In the genomic region with DNA sequence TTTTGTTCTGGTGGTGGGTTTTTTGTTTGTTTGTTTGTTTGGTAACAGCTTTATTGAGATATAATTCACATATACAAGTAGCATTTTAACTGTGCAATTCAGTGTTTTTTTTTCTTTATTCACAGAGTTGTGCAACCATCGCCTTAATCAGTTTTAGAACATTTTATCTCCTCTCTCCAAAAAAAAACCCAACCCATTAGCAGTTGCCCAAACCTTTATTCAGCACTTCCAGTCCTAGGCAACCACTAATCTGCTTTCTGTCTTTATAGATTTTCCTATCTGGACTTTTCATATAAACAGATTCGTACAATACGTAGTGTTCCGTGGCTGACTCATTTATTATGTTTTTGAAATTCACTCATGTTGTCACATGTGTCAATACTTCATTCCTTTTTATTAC, we compare ENCODE assay signal across 24 cellular contexts.
"Had no signal": no experiment of that assay in that cellular context is flagged by ENCODE, and none has a peak within 500 bp of the region (broad histone marks: within the 10 kb centered on the region; RNA-seq: fewer than 3 reads in every experiment).

No MANE protein-coding gene starts in this region.

- H3K4me3 Mint-ChIP-seq: activated CD4-positive, alpha-beta memory T cell treated with anti-CD3 and anti-CD28 coated beads, Interleukin-2, amount 10 ng/mL, durations not matched to agents 7 days and 5 days; activated CD8-positive, alpha-beta memory T cell treated with anti-CD3 and anti-CD28 coated beads, Interleukin-2, amount 10 ng/mL, durations not matched to agents 7 days and 5 days; activated naive CD4-positive, alpha-beta T cell treated with anti-CD3 and anti-CD28 coated beads, Interleukin-2, amount 50 U/mL, for 24 hours; activated T-helper 1 cell treated with anti-CD3 and anti-CD28 coated beads, Interleukin-12 subunit alpha, Interleukin-12 subunit beta, Interleukin-2, Interleukin-4 antibody, amounts not matched to agents 30 ng/mL and 10 ng/mL and 1 ng/mL, durations not matched to agents 14 hours and 24 hours and 36 hours; central memory CD8-positive, alpha-beta T cell; memory B cell; nephron had no signal

- H3K27me3 Mint-ChIP-seq: activated CD4-positive, alpha-beta memory T cell treated with anti-CD3 and anti-CD28 coated beads, Interleukin-2, amount 10 ng/mL, durations not matched to agents 7 days and 5 days; activated CD8-positive, alpha-beta memory T cell treated with anti-CD3 and anti-CD28 coated beads, Interleukin-2, amount 10 ng/mL, durations not matched to agents 7 days and 5 days; activated naive CD4-positive, alpha-beta T cell treated with anti-CD3 and anti-CD28 coated beads, Interleukin-2, amount 50 U/mL, for 24 hours; central memory CD8-positive, alpha-beta T cell; memory B cell had no signal

- H3K27me3 ChIP-seq: ascending aorta, esophagus muscularis mucosa, foreskin keratinocyte, neutrophil, SJSA1, tibial artery had no signal

- H3K4me1 ChIP-seq: ascending aorta, esophagus muscularis mucosa, foreskin keratinocyte, SJSA1, tibial artery had no signal

- DNase-seq: activated CD4-positive, alpha-beta memory T cell treated with anti-CD3 and anti-CD28 coated beads, Interleukin-2, amount 10 ng/mL, durations not matched to agents 7 days and 5 days; activated CD4-positive, alpha-beta T cell treated with anti-CD3 and anti-CD28 coated beads for 48 hours; activated CD4-positive, CD25-positive, alpha-beta regulatory T cell; activated CD8-positive, alpha-beta memory T cell treated with anti-CD3 and anti-CD28 coated beads, Interleukin-2, amount 10 ng/mL, durations not matched to agents 7 days and 5 days; activated gamma-delta T cell; activated T-cell treated with anti-CD3 and anti-CD28 coated beads for 4 hours; effector memory CD4-positive, alpha-beta T cell; foreskin keratinocyte; kidney; stimulated activated CD4-positive, alpha-beta T cell treated with anti-CD3 and anti-CD28 coated beads, Interleukin-4, amount 100 ng/mL, for 24 hours; stimulated activated naive CD8-positive, alpha-beta T cell treated with anti-CD3 and anti-CD28 coated beads, Interleukin-15, Interleukin-2, amounts not matched to agents 100 U/mL and 50 U/mL, for 24 hours; T-helper 1 cell; T-helper 9 cell; tibial artery had no signal

- H3K9me3 ChIP-seq: neutrophil had no signal

- H3K36me3 ChIP-seq: ascending aorta, esophagus muscularis mucosa, neutrophil had no signal

- H3K27ac Mint-ChIP-seq: activated CD4-positive, alpha-beta memory T cell treated with anti-CD3 and anti-CD28 coated beads, Interleukin-2, amount 10 ng/mL, durations not matched to agents 7 days and 5 days; activated CD8-positive, alpha-beta memory T cell treated with anti-CD3 and anti-CD28 coated beads, Interleukin-2, amount 10 ng/mL, durations not matched to agents 7 days and 5 days; activated naive CD4-positive, alpha-beta T cell treated with anti-CD3 and anti-CD28 coated beads, Interleukin-2, amount 50 U/mL, for 24 hours; activated T-helper 1 cell treated with anti-CD3 and anti-CD28 coated beads, Interleukin-12 subunit alpha, Interleukin-12 subunit beta, Interleukin-2, Interleukin-4 antibody, amounts not matched to agents 30 ng/mL and 10 ng/mL and 1 ng/mL, durations not matched to agents 14 hours and 24 hours and 36 hours; memory B cell; nephron had no signal

- ATAC-seq: activated CD8-positive, alpha-beta memory T cell treated with anti-CD3 and anti-CD28 coated beads, Interleukin-2, amount 10 ng/mL, durations not matched to agents 7 days and 5 days; foreskin keratinocyte; stimulated activated naive CD8-positive, alpha-beta T cell treated with anti-CD3 and anti-CD28 coated beads, Interleukin-15, Interleukin-2, amounts not matched to agents 100 U/mL and 50 U/mL, for 24 hours had no signal

- H3K4me1 Mint-ChIP-seq: activated CD4-positive, alpha-beta memory T cell treated with anti-CD3 and anti-CD28 coated beads, Interleukin-2, amount 10 ng/mL, durations not matched to agents 7 days and 5 days; activated CD8-positive, alpha-beta memory T cell treated with anti-CD3 and anti-CD28 coated beads, Interleukin-2, amount 10 ng/mL, durations not matched to agents 7 days and 5 days; activated naive CD4-positive, alpha-beta T cell treated with anti-CD3 and anti-CD28 coated beads, Interleukin-2, amount 50 U/mL, for 24 hours; central memory CD8-positive, alpha-beta T cell; memory B cell; nephron had no signal

- FAIRE-seq: endothelial cell of umbilical vein, kidney had no signal

- H3K4me3 ChIP-seq: ascending aorta, esophagus muscularis mucosa, SJSA1, tibial artery had no signal

- H3K27ac ChIP-seq: ascending aorta, esophagus muscularis mucosa, foreskin keratinocyte, neutrophil, SJSA1, tibial artery had no signal
